ENCODE assay signal across 8 cellular contexts in the genomic region with DNA sequence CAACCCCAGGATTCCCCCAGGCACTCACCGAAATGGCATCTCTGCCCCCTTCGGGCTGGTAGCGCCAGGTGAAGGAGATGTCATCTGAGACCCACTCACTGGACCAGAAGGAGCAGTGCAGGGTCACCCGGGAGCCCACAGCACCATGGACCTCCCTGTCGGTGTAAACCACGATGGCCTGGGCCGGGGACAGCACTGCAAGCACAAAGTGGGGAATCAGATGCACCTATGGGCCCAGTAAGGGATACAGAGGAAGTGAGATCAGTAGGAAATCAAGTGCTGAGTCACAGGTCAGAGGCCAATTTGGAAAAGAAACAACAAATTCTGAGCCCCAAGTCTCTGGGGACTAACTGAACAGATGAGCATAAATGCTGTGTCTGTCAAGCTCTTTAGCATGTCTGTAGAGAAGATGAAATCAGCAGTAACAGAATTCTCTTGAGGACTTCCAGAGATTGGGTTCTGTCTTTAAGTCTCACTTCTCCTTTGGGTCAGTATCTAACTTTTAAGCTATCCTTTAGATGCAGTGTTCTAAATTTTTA. TPM values are rescaled to one million over a fixed set of nuclear protein-coding genes. Genes with fewer than 3 reads are reported as not detected.
A peak's percentile ranks its signal among the peaks of the same experiment; 100 is the strongest.
DNase-seq lines count a peak whose midpoint lies in the region; ATAC-seq and TF ChIP-seq lines count a peak whose summit lies in the region.

No MANE protein-coding gene starts in this region.

- H3K27me3 ChIP-seq in parathyroid adenoma (ENCODE audit: control insufficient read depth, insufficient read depth, low read length) = no peaks in the 10 kb centered on the region
- H3K27me3 ChIP-seq in foreskin keratinocyte = no peaks in the 10 kb centered on the region

- intact Hi-C loops in lower leg skin (cut with DNase I; ENCODE audit: low total_unique reads) = no loop called here

- no peaks in the 10 kb centered on the region for H3K36me3 ChIP-seq in parathyroid adenoma (ENCODE audit: control insufficient read depth, insufficient read depth, low read length)

- H2AFZ ChIP-seq in parathyroid adenoma = peak overlapping the region; percentile 29

- no peaks in the 10 kb centered on the region for H3K79me2 ChIP-seq in parathyroid adenoma

- TF ChIP-seq CTCF in GM12865 (IDR thresholded peaks at IDR 0.05; ENCODE audit: insufficient read depth, low read depth, low read length, missing control alignments) (no peak), choroid plexus epithelial cell (conservative IDR thresholded peaks at IDR 0.05; ENCODE audit: low read depth, low read length) (no peak), parathyroid adenoma (IDR thresholded peaks at IDR 0.05) (no peak), foreskin keratinocyte (conservative IDR thresholded peaks at IDR 0.05) (no peak), lower leg skin (IDR thresholded peaks at IDR 0.05) (no peak)

- H3K4me1 ChIP-seq in parathyroid adenoma = peaks cover 4% of the 10 kb centered on the region
- peaks cover 5% of the 10 kb centered on the region for H3K4me1 ChIP-seq in foreskin keratinocyte

- no peak overlapping the region for H3K9ac ChIP-seq in parathyroid adenoma

- 82 to 87% methylated on average over 7 of the region's 7 CpGs for WGBS in lower leg skin, 2 donors

- H3K27ac ChIP-seq in parathyroid adenoma (peak overlapping the region; percentile 51), foreskin keratinocyte (no peak overlapping the region)

- H3K4me2 ChIP-seq in parathyroid adenoma (ENCODE audit: low read length) = no peak overlapping the region

- ATAC-seq in foreskin keratinocyte (no peak), SK-N-SH treated with all-trans-retinoic acid at 6 μM for 48 hours (no peak)

- no peaks in the 10 kb centered on the region for H3K9me3 ChIP-seq in parathyroid adenoma (ENCODE audit: control insufficient read depth, low read length)

- peak; percentile 38 for DNase-seq in GM12865 (ENCODE audit: low read depth)
- peak; percentile 87 for DNase-seq in NCI-H460 (ENCODE audit: extremely low read depth, low read depth)
- peak; percentile 87 for DNase-seq in choroid plexus epithelial cell (ENCODE audit: low read depth)
- DNase-seq in foreskin keratinocyte = no peak
- no peak for DNase-seq in AG08395 (ENCODE audit: low spot score)
- no peak for DNase-seq in lower leg skin (ENCODE audit: low spot score in 2 of 2)

- no peak overlapping the region for H3K4me3 ChIP-seq in GM12865 (ENCODE audit: low read depth, low read length)
- H3K4me3 ChIP-seq in choroid plexus epithelial cell (ENCODE audit: low read depth, low read length) = peak overlapping the region; percentile 19
- no peak overlapping the region for H3K4me3 ChIP-seq in parathyroid adenoma (ENCODE audit: low read depth, low read length)
- no peak overlapping the region for H3K4me3 ChIP-seq in lower leg skin (ENCODE audit: low read depth, poor library complexity, severe bottlenecking)

- TF ChIP-seq POLR2A in lower leg skin (IDR thresholded peaks at IDR 0.05) = no peak

TF ChIP-seq in SK-N-SH treated with all-trans-retinoic acid at 6 μM for 48 hours, 23 proteins besides CTCF, POLR2A, EP300 and RAD21 (continues in another document):
- TF ChIP-seq, protein P1, sequence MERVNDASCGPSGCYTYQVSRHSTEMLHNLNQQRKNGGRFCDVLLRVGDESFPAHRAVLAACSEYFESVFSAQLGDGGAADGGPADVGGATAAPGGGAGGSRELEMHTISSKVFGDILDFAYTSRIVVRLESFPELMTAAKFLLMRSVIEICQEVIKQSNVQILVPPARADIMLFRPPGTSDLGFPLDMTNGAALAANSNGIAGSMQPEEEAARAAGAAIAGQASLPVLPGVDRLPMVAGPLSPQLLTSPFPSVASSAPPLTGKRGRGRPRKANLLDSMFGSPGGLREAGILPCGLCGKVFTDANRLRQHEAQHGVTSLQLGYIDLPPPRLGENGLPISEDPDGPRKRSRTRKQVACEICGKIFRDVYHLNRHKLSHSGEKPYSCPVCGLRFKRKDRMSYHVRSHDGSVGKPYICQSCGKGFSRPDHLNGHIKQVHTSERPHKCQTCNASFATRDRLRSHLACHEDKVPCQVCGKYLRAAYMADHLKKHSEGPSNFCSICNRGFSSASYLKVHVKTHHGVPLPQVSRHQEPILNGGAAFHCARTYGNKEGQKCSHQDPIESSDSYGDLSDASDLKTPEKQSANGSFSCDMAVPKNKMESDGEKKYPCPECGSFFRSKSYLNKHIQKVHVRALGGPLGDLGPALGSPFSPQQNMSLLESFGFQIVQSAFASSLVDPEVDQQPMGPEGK (CRISPR knock-in tag; IDR thresholded peaks at IDR 0.05; ENCODE audit: borderline replicate concordance) = no peak
- TF ChIP-seq OSR1 (CRISPR knock-in tag; IDR thresholded peaks at IDR 0.05) (no peak), ZFP3 (CRISPR knock-in tag; IDR thresholded peaks at IDR 0.05) (no peak), SNAI2 (CRISPR knock-in tag; IDR thresholded peaks at IDR 0.05) (no peak), GLIS3 (CRISPR knock-in tag; IDR thresholded peaks at IDR 0.05) (no peak), ZFP30 (CRISPR knock-in tag; IDR thresholded peaks at IDR 0.05) (no peak), PPARA (CRISPR knock-in tag; IDR thresholded peaks at IDR 0.05; ENCODE audit: borderline replicate concordance) (no peak), ZNF565 (CRISPR knock-in tag; conservative IDR thresholded peaks at IDR 0.05; ENCODE audit: low read depth) (no peak), CSDC2 (CRISPR knock-in tag; IDR thresholded peaks at IDR 0.05) (no peak), ZNF70 (CRISPR knock-in tag; IDR thresholded peaks at IDR 0.05) (no peak), ZC3H10 (CRISPR knock-in tag; IDR thresholded peaks at IDR 0.05) (no peak), BACH2 (CRISPR knock-in tag; IDR thresholded peaks at IDR 0.05; ENCODE audit: borderline replicate concordance) (no peak)
- TF ChIP-seq, protein P2, sequence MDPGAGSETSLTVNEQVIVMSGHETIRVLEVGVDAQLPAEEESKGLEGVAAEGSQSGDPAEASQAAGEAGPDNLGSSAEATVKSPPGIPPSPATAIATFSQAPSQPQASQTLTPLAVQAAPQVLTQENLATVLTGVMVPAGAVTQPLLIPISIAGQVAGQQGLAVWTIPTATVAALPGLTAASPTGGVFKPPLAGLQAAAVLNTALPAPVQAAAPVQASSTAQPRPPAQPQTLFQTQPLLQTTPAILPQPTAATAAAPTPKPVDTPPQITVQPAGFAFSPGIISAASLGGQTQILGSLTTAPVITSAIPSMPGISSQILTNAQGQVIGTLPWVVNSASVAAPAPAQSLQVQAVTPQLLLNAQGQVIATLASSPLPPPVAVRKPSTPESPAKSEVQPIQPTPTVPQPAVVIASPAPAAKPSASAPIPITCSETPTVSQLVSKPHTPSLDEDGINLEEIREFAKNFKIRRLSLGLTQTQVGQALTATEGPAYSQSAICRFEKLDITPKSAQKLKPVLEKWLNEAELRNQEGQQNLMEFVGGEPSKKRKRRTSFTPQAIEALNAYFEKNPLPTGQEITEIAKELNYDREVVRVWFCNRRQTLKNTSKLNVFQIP (CRISPR knock-in tag; IDR thresholded peaks at IDR 0.05; ENCODE audit: borderline replicate concordance, low read depth) = no peak
- TF ChIP-seq, protein P3, sequence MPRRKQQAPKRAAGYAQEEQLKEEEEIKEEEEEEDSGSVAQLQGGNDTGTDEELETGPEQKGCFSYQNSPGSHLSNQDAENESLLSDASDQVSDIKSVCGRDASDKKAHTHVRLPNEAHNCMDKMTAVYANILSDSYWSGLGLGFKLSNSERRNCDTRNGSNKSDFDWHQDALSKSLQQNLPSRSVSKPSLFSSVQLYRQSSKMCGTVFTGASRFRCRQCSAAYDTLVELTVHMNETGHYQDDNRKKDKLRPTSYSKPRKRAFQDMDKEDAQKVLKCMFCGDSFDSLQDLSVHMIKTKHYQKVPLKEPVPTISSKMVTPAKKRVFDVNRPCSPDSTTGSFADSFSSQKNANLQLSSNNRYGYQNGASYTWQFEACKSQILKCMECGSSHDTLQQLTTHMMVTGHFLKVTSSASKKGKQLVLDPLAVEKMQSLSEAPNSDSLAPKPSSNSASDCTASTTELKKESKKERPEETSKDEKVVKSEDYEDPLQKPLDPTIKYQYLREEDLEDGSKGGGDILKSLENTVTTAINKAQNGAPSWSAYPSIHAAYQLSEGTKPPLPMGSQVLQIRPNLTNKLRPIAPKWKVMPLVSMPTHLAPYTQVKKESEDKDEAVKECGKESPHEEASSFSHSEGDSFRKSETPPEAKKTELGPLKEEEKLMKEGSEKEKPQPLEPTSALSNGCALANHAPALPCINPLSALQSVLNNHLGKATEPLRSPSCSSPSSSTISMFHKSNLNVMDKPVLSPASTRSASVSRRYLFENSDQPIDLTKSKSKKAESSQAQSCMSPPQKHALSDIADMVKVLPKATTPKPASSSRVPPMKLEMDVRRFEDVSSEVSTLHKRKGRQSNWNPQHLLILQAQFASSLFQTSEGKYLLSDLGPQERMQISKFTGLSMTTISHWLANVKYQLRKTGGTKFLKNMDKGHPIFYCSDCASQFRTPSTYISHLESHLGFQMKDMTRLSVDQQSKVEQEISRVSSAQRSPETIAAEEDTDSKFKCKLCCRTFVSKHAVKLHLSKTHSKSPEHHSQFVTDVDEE (CRISPR knock-in tag; IDR thresholded peaks at IDR 0.05) = no peak

RNA-seq across cellular contexts. Expression of a gene that starts 2.5 kb away (rescaled TPM):
- 54.3 and 54.9 TPM in 2 replicates for total RNA-seq in NCI-H460 (2014; rRNA removed; shearing (Covaris generic))
- 38.8 and 53.9 TPM in 2 replicates for polyA plus RNA-seq in NCI-H460 (2014; cell fraction: nucleus; rRNA removed)
- 0.37 and 0.56 TPM in 2 replicates for total RNA-seq in foreskin keratinocyte
- 0.49 and 0.58 TPM in 2 replicates for polyA plus RNA-seq in foreskin keratinocyte
- total RNA-seq in lower leg skin = 1 to 10 TPM in 3 of 4 donors, under 1 TPM in 1; 0.84 to 8.7 (median 4.5) TPM

RNA-seq across cellular contexts. Expression of a gene that starts 6.9 kb away (rescaled TPM):
- total RNA-seq in NCI-H460 (2014; rRNA removed; shearing (Covaris generic)) = 67.9 and 70.4 TPM in 2 replicates
- polyA plus RNA-seq in NCI-H460 (2014; cell fraction: nucleus; rRNA removed) = 23.0 and 34.0 TPM in 2 replicates
- total RNA-seq in foreskin keratinocyte (91.0 and 91.9 TPM in 2 replicates), lower leg skin (100 to 1,000 TPM in 1 of 4 donors, 10 to 100 TPM in 3; 20.6 to 107 (median 52.2) TPM)
- polyA plus RNA-seq in foreskin keratinocyte = 164 and 186 TPM in 2 replicates

RNA-seq across cellular contexts. Expression of a gene that starts 48.8 kb away (rescaled TPM):
- not detected in 2 replicates for total RNA-seq in NCI-H460 (2014; rRNA removed; shearing (Covaris generic))
- polyA plus RNA-seq in NCI-H460 (2014; cell fraction: nucleus; rRNA removed) = not detected in 2 replicates
- not detected in 2 replicates for total RNA-seq in foreskin keratinocyte
- not detected in 2 replicates for polyA plus RNA-seq in foreskin keratinocyte
- total RNA-seq in lower leg skin = 1 to 10 TPM in 3 of 4 donors, under 1 TPM in 1; 0.80 to 9.1 (median 4.6) TPM

Comparison
In these comparisons a context has a peak if more than half of its experiments do, and no peak if none do; other contexts are left out.
1. DNase-seq: peak in GM12865 (single experiment), NCI-H460 (single experiment) and choroid plexus epithelial cell (single experiment); none in foreskin keratinocyte (0 of 2), AG08395 (single experiment) and lower leg skin (0 of 2).